Comparison of ENCODE assay signal across 12 cellular contexts in genomic region chrX:77431227-77431626, GRCh38. TPM values are rescaled to one million over a fixed set of nuclear protein-coding genes. Genes with fewer than 3 reads are reported as not detected.
A peak's percentile ranks its signal among the peaks of the same experiment; 100 is the strongest.
DNase-seq lines count a peak whose midpoint lies in the region; ATAC-seq and TF ChIP-seq lines count a peak whose summit lies in the region.
"Had no signal": no experiment of that assay in that cellular context is flagged by ENCODE, and none has a peak within 500 bp of the region (broad histone marks: within the 10 kb centered on the region; RNA-seq: fewer than 3 reads in every experiment).

No MANE protein-coding gene starts in this region.

- no peaks in the 10 kb centered on the region for H3K27me3 ChIP-seq in left lung
- no peaks in the 10 kb centered on the region for H3K27me3 ChIP-seq in right lobe of liver

- H3K27ac ChIP-seq in left lung, result no peak overlapping the region
- H3K27ac ChIP-seq in right lobe of liver, result no peak overlapping the region
- H3K27ac ChIP-seq: adrenal gland had no signal

- no peak overlapping the region for H3K27ac Mint-ChIP-seq in WTC11
- H3K27ac Mint-ChIP-seq: activated CD8-positive, alpha-beta T cell treated with anti-CD3 and anti-CD28 coated beads for 36 hours had no signal

- no peaks in the 10 kb centered on the region for H3K4me1 ChIP-seq in left lung
- no peaks in the 10 kb centered on the region for H3K4me1 ChIP-seq in right lobe of liver
- H3K4me1 ChIP-seq: adrenal gland had no signal

- 29% methylated on average over 4 of the region's 5 CpGs for WGBS in right lobe of liver (ENCODE audit: insufficient coverage, low coverage, low lambda C conversion rate, missing lambda C conversion rate)

- H3K36me3 Mint-ChIP-seq in WTC11, result no peaks in the 10 kb centered on the region

- H3K4me3 ChIP-seq in left lung (no peak overlapping the region), right lobe of liver (no peak overlapping the region)
- H3K4me3 ChIP-seq: adrenal gland had no signal

- 0 out of 2 replicates have a peak, but pooled peaks cover 3% of the 10 kb centered on the region for H3K9me3 Mint-ChIP-seq in WTC11
- H3K9me3 Mint-ChIP-seq: activated CD8-positive, alpha-beta T cell treated with anti-CD3 and anti-CD28 coated beads for 36 hours had no signal

- CTCF ChIA-PET in WTC11 (lab: Charles Lee), result interaction anchor here (1.1 kb wide), 1 partner anchor 16 kb away, joined by 3 read pairs; the partner anchor contains the start of gene FGF16

- H3K4me1 Mint-ChIP-seq in WTC11, result peaks cover 26% of the 10 kb centered on the region

- ATAC-seq in WTC11 (peak; percentile 71), left lung (peak; percentile 72), right lobe of liver (no peak), HG03045 (IDR thresholded peaks at IDR 0.05; ENCODE audit: unreplicated experiment) (no peak), GM19397 (IDR thresholded peaks at IDR 0.05; ENCODE audit: unreplicated experiment) (no peak)
- ATAC-seq: activated CD8-positive, alpha-beta T cell treated with anti-CD3 and anti-CD28 coated beads for 36 hours had no signal

- intact Hi-C loops in left lung (cut with DNase I) (no loop called here), right lobe of liver (cut with DNase I) (no loop called here)

- H3K9me3 ChIP-seq in left lung (no peaks in the 10 kb centered on the region), right lobe of liver (no peaks in the 10 kb centered on the region)
- H3K9me3 ChIP-seq: adrenal gland had no signal

- POLR2A ChIA-PET in WTC11 (lab: Charles Lee), result no interaction called here

- DNase-seq in EL, result peak; percentile 54
- DNase-seq in LHCN-M2 (ENCODE audit: low read depth), result peak; percentile 92
- no peak for DNase-seq in WTC11 (ENCODE audit: low spot score)
- no peak for DNase-seq in left lung
- no peak for DNase-seq in right lobe of liver
- DNase-seq in central memory CD4-positive, alpha-beta T cell, result no peak
- DNase-seq: activated CD8-positive, alpha-beta T cell treated with anti-CD3 and anti-CD28 coated beads for 36 hours; COR-L47; SHP77 treated with DMSO at 0.1 percent for 48 hours had no signal

- TF ChIP-seq POLR2A in right lobe of liver (IDR thresholded peaks at IDR 0.05), result no peak

- no peak for TF ChIP-seq CTCF in WTC11 (IDR thresholded peaks at IDR 0.05)
- no peak for TF ChIP-seq CTCF in left lung (IDR thresholded peaks at IDR 0.05)
- TF ChIP-seq CTCF in right lobe of liver (IDR thresholded peaks at IDR 0.05), result no peak

- no peak overlapping the region for H3K4me3 Mint-ChIP-seq in WTC11
- H3K4me3 Mint-ChIP-seq: activated CD8-positive, alpha-beta T cell treated with anti-CD3 and anti-CD28 coated beads for 36 hours had no signal

- no peaks in the 10 kb centered on the region for H3K36me3 ChIP-seq in left lung
- H3K36me3 ChIP-seq in right lobe of liver, result no peaks in the 10 kb centered on the region
- H3K36me3 ChIP-seq: adrenal gland had no signal

- peaks cover 18% of the 10 kb centered on the region for H3K27me3 Mint-ChIP-seq in WTC11 (ENCODE audit: low read depth)
- H3K27me3 Mint-ChIP-seq: activated CD8-positive, alpha-beta T cell treated with anti-CD3 and anti-CD28 coated beads for 36 hours had no signal

TF ChIP-seq in WTC11, 78 proteins besides CTCF, POLR2A, EP300 and RAD21:
- TF ChIP-seq AFF4 (CRISPR knock-in tag; IDR thresholded peaks at IDR 0.05; ENCODE audit: borderline replicate concordance) (no peak), NR1H2 (CRISPR knock-in tag; IDR thresholded peaks at IDR 0.05) (no peak), ZNF425 (CRISPR knock-in tag; conservative IDR thresholded peaks at IDR 0.05) (no peak), ZNF532 (CRISPR knock-in tag; IDR thresholded peaks at IDR 0.05; ENCODE audit: borderline replicate concordance) (no peak), SOX15 (CRISPR knock-in tag; IDR thresholded peaks at IDR 0.05) (no peak), TCF7 (CRISPR knock-in tag; IDR thresholded peaks at IDR 0.05; ENCODE audit: low read depth) (no peak), JAZF1 (CRISPR knock-in tag; IDR thresholded peaks at IDR 0.05) (no peak), ZNF232 (CRISPR knock-in tag; IDR thresholded peaks at IDR 0.05) (no peak), ZNF671 (CRISPR knock-in tag; IDR thresholded peaks at IDR 0.05) (no peak), HMGA2 (CRISPR knock-in tag; IDR thresholded peaks at IDR 0.05) (no peak), MYBL2 (CRISPR knock-in tag; IDR thresholded peaks at IDR 0.05) (no peak), NFE2L1 (CRISPR knock-in tag; IDR thresholded peaks at IDR 0.05) (no peak)

RNA-seq across cellular contexts. Expression of gene FGF16, which starts 16.0 kb away (rescaled TPM):
- not detected in 2 replicates for total RNA-seq in LHCN-M2 (2014; rRNA removed)
- not detected for polyA plus RNA-seq in LHCN-M2 (2012)
- 1.1 to 1.6 TPM (median 1.3 TPM) in 3 replicates for total RNA-seq in WTC11 (2021)
- not detected for total RNA-seq in left lung
- not detected for total RNA-seq in right lobe of liver
- total RNA-seq: activated CD8-positive, alpha-beta T cell treated with anti-CD3 and anti-CD28 coated beads for 36 hours had no signal
- polyA plus RNA-seq: adrenal gland had no signal

Comparison
In these comparisons a context has a peak if more than half of its experiments do, and no peak if none do; other contexts are left out.
1. DNase-seq: peak in EL (single experiment) and LHCN-M2 (single experiment); none in WTC11 (single experiment), left lung (0 of 2), right lobe of liver (0 of 3) and central memory CD4-positive, alpha-beta T cell (single experiment).
2. ATAC-seq: peak in WTC11 (single experiment) and left lung (single experiment); none in right lobe of liver (0 of 4), HG03045 (single experiment) and GM19397 (single experiment).